Comparison of ENCODE assay signal across 16 cellular contexts in the genomic region with DNA sequence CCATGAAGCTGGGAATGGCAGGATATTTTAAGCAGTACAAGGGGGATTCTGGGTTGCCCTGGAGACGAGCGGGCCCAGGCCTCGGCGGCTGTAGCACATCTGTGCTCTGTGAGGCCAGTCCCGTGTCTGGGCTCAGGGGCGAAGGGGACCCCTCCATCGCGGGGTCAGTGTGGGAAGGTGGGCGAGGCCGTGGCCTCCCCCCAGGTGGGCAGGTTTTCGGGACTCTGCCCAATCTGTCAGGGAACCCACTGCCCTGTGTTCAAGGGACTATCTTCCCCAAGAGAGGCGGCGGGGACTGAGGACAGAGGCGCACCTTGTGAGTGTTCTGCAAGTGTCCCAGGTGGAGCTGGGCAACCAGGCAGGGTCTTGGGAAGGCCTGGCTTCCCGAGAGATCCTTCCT.
A peak's percentile ranks its signal among the peaks of the same experiment; 100 is the strongest.
DNase-seq lines count a peak whose midpoint lies in the region; ATAC-seq and TF ChIP-seq lines count a peak whose summit lies in the region.
"Had no signal": no experiment of that assay in that cellular context is flagged by ENCODE, and none has a peak within 500 bp of the region (broad histone marks: within the 10 kb centered on the region; RNA-seq: fewer than 3 reads in every experiment).

No MANE protein-coding gene starts in this region.

- H3K4me3 ChIP-seq in H7 (ENCODE audit: insufficient read depth, low read depth, low read length) (no peak overlapping the region), neuronal stem cell (ENCODE audit: low read length in 2 of 2) (no peak overlapping the region)

- intact Hi-C loops in CD14-positive monocyte (cut with micrococcal nuclease), result no loop called here

- peak overlapping the region; percentile 7 for H2AK5ac ChIP-seq in neuronal stem cell (ENCODE audit: low read depth, low read length)

- DNase-seq in CD14-positive monocyte (ENCODE audit: low spot score), result peak; percentile 38
- DNase-seq in H7, result peak; percentile 38
- DNase-seq in chondrocyte (ENCODE audit: low spot score), result peak; percentile 77
- DNase-seq in neuronal stem cell (ENCODE audit: low spot score), result no peak
- DNase-seq in kidney glomerular epithelial cell (lab: John Stamatoyannopoulos, UW), result no peak
- no peak for DNase-seq in HK-2 (ENCODE audit: unreplicated experiment)
- DNase-seq in NCI-H1048 (lab: John Stamatoyannopoulos, UW), result no peak
- DNase-seq: C1 segment of cervical spinal cord; Caco-2; CD4-positive, CD25-positive, alpha-beta regulatory T cell; CD8-positive, alpha-beta T cell; DMS153; DND-41; GOT3; HCEC 1CT had no signal

- H3K4me1 ChIP-seq in neuronal stem cell (ENCODE audit: control insufficient read depth in 2 of 2, insufficient read depth in 1 of 2, low read depth in 1 of 2, low read length in 2 of 2), result peaks cover 0 to 8% of the 10 kb centered on the region in 2 donors
- H3K4me1 ChIP-seq: Caco-2 had no signal

- no peak overlapping the region for H3K23ac ChIP-seq in neuronal stem cell (ENCODE audit: low read depth, low read length, poor library complexity)

- H3K4me2 ChIP-seq in neuronal stem cell (ENCODE audit: insufficient read depth, low read length, poor library complexity, severe bottlenecking), result no peak overlapping the region

- H3K4me3 Mint-ChIP-seq in CD14-positive monocyte, result no peak overlapping the region
- no peak overlapping the region for H3K4me3 Mint-ChIP-seq in chondrocyte (ENCODE audit: unreplicated experiment)
- H3K4me3 Mint-ChIP-seq: CD4-positive, CD25-positive, alpha-beta regulatory T cell; CD8-positive, alpha-beta T cell had no signal

- TF ChIP-seq CTCF in CD14-positive monocyte (IDR thresholded peaks at IDR 0.05) (no peak), chondrocyte (IDR thresholded peaks at IDR 0.05) (no peak)

- peak overlapping the region; percentile 33 for H3K18ac ChIP-seq in neuronal stem cell (ENCODE audit: low read length)

- H3K27me3 ChIP-seq in H7 (ENCODE audit: control insufficient read depth, insufficient read depth, low read length), result no peaks in the 10 kb centered on the region
- H3K27me3 ChIP-seq in neuronal stem cell (ENCODE audit: control insufficient read depth in 3 of 3, insufficient read depth in 3 of 3, low read depth in 1 of 3, low read length in 3 of 3), result no peaks in the 10 kb centered on the region

- H4K8ac ChIP-seq in neuronal stem cell (ENCODE audit: low read depth, low read length), result no peak overlapping the region

- no peak overlapping the region for H4K91ac ChIP-seq in neuronal stem cell (ENCODE audit: low read depth, low read length, poor library complexity)

- no peak overlapping the region for H2BK5ac ChIP-seq in neuronal stem cell (ENCODE audit: low read length)

- H3K36me3 Mint-ChIP-seq in CD14-positive monocyte, result no peaks in the 10 kb centered on the region
- H3K36me3 Mint-ChIP-seq in chondrocyte (ENCODE audit: low read depth), result no peaks in the 10 kb centered on the region
- H3K36me3 Mint-ChIP-seq: CD4-positive, CD25-positive, alpha-beta regulatory T cell; CD8-positive, alpha-beta T cell had no signal

- no peaks in the 10 kb centered on the region for H3K4me1 Mint-ChIP-seq in CD14-positive monocyte
- no peaks in the 10 kb centered on the region for H3K4me1 Mint-ChIP-seq in chondrocyte (ENCODE audit: low read depth)
- H3K4me1 Mint-ChIP-seq: CD4-positive, CD25-positive, alpha-beta regulatory T cell had no signal

- no peaks in the 10 kb centered on the region for H3K79me1 ChIP-seq in neuronal stem cell (ENCODE audit: low read depth, low read length)

- H2BK15ac ChIP-seq in neuronal stem cell (ENCODE audit: low read length), result no peak overlapping the region

- H2BK12ac ChIP-seq in neuronal stem cell (ENCODE audit: low read length), result no peak overlapping the region

- H3K4ac ChIP-seq in neuronal stem cell (ENCODE audit: low read length), result no peak overlapping the region

- no peak overlapping the region for H2AFZ ChIP-seq in neuronal stem cell (ENCODE audit: low read length)

- no peak overlapping the region for H3K27ac ChIP-seq in neuronal stem cell (replicated peaks; ENCODE audit: low read length)

- H3K36me3 ChIP-seq in H7 (replicated peaks; ENCODE audit: control insufficient read depth, insufficient read depth, low read length) (no peaks in the 10 kb centered on the region), neuronal stem cell (replicated peaks in 1 of 2; ENCODE audit: control insufficient read depth in 2 of 2, insufficient read depth in 2 of 2, low read length in 2 of 2) (no peaks in the 10 kb centered on the region)

- no CpG with 5 or more reads among the region's 15 CpGs for WGBS in neuronal stem cell (ENCODE audit: extremely low coverage in 2 of 2, insufficient read length in 2 of 2, insufficient replicate concordance in 1 of 2), 2 donors

- H3K27ac Mint-ChIP-seq in CD14-positive monocyte (peak overlapping the region in 2 of 7 donors; percentile 60 to 74), chondrocyte (ENCODE audit: unreplicated experiment) (no peak overlapping the region)
- H3K27ac Mint-ChIP-seq: CD4-positive, CD25-positive, alpha-beta regulatory T cell; CD8-positive, alpha-beta T cell had no signal

- H3K9me3 ChIP-seq in neuronal stem cell (replicated peaks in 1 of 2; ENCODE audit: control insufficient read depth in 2 of 2, insufficient read depth in 1 of 2, low read depth in 1 of 2, low read length in 2 of 2), result no peaks in the 10 kb centered on the region
- H3K9me3 ChIP-seq: Caco-2 had no signal

- no peak for ATAC-seq in HG02642 (IDR thresholded peaks at IDR 0.05; ENCODE audit: poor library complexity, unreplicated experiment)
- ATAC-seq: CD8-positive, alpha-beta T cell had no signal

- H3K9ac ChIP-seq in neuronal stem cell (ENCODE audit: low read depth, low read length, poor library complexity), result no peak overlapping the region

- no peak overlapping the region for H2BK120ac ChIP-seq in neuronal stem cell (ENCODE audit: low read depth, low read length)

- peaks cover 0 to 2% (median 0%) of the 10 kb centered on the region in 3 donors for H3K27me3 Mint-ChIP-seq in CD14-positive monocyte (ENCODE audit: low read depth in 3 of 3)
- H3K27me3 Mint-ChIP-seq in chondrocyte (ENCODE audit: low read depth), result peaks cover 9% of the 10 kb centered on the region
- H3K27me3 Mint-ChIP-seq: CD4-positive, CD25-positive, alpha-beta regulatory T cell had no signal

- H3K9me3 Mint-ChIP-seq in CD14-positive monocyte, result peaks cover 0 to 2% (median 0%) of the 10 kb centered on the region in 7 donors
- H3K9me3 Mint-ChIP-seq in chondrocyte (ENCODE audit: low read depth), result no peaks in the 10 kb centered on the region
- H3K9me3 Mint-ChIP-seq: CD8-positive, alpha-beta T cell had no signal

- H3K14ac ChIP-seq in neuronal stem cell (ENCODE audit: low read length), result no peak overlapping the region

Comparison
In these comparisons a context has a peak if more than half of its experiments do, and no peak if none do; other contexts are left out.
1. DNase-seq: peak in CD14-positive monocyte (single experiment), H7 (single experiment) and chondrocyte (single experiment); none in neuronal stem cell (single experiment), kidney glomerular epithelial cell (single experiment), HK-2 (single experiment) and NCI-H1048 (single experiment).